In the genomic region with DNA sequence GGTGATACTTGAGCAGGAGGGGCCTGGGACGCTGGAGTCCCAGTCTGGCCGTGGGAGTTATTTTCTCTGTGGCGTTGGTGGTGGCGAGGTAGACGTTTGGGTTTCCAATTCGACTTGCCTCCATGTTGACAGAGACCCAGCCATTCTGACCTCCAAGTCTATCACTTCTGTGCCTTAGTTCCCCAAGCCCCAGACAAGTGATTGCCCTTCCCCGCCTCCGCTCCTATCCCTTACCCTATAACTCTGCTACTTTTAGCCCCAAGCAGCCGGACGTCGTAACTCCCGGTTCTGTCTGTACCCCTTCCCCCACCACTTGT, we compare ENCODE assay signal across 1 cellular context.
TF ChIP-seq lines count a peak whose summit lies in the region.

No MANE protein-coding gene starts in this region.

TF ChIP-seq in K562, 482 proteins besides CTCF, POLR2A, EP300 and RAD21:
- no peak for TF ChIP-seq GABPA (tag; conservative IDR thresholded peaks at IDR 0.05; ENCODE audit: low read depth)
- TF ChIP-seq, protein P1, sequence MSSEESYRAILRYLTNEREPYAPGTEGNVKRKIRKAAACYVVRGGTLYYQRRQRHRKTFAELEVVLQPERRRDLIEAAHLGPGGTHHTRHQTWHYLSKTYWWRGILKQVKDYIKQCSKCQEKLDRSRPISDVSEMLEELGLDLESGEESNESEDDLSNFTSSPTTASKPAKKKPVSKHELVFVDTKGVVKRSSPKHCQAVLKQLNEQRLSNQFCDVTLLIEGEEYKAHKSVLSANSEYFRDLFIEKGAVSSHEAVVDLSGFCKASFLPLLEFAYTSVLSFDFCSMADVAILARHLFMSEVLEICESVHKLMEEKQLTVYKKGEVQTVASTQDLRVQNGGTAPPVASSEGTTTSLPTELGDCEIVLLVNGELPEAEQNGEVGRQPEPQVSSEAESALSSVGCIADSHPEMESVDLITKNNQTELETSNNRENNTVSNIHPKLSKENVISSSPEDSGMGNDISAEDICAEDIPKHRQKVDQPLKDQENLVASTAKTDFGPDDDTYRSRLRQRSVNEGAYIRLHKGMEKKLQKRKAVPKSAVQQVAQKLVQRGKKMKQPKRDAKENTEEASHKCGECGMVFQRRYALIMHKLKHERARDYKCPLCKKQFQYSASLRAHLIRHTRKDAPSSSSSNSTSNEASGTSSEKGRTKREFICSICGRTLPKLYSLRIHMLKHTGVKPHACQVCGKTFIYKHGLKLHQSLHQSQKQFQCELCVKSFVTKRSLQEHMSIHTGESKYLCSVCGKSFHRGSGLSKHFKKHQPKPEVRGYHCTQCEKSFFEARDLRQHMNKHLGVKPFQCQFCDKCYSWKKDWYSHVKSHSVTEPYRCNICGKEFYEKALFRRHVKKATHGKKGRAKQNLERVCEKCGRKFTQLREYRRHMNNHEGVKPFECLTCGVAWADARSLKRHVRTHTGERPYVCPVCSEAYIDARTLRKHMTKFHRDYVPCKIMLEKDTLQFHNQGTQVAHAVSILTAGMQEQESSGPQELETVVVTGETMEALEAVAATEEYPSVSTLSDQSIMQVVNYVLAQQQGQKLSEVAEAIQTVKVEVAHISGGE (CRISPR knock-in tag; IDR thresholded peaks at IDR 0.05), result 0 out of 6 replicates have a peak, but pooled peaks of 1 of the 3 experiments have one; percentile 18
TF ChIP-seq in K562: peak in this region for 1.
